In the genomic region with DNA sequence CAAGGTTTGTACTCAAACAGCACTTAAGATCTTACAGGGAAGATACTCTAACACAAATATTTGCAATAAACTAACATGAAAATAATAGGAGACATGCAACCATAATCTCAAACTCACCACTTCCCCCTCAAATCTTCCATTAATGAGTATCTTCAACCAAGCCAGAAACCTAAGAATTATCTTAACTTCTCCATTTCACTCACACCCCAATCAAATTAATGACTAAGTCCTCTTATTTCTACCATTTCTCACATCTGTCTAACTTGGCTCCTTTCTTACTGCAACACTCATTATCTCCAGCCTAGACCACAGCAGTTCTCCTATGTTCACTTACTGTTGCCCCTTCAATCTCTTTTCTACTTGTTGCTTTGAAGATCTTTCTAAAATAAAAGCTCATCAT, we compare ENCODE assay signal across 20 cellular contexts. TPM values are rescaled to one million over a fixed set of nuclear protein-coding genes. Genes with fewer than 3 reads are reported as not detected.
DNase-seq lines count a peak whose midpoint lies in the region; ATAC-seq, FAIRE-seq and TF ChIP-seq lines count a peak whose summit lies in the region.
"Had no signal": no experiment of that assay in that cellular context is flagged by ENCODE, and none has a peak within 500 bp of the region (broad histone marks: within the 10 kb centered on the region; RNA-seq: fewer than 3 reads in every experiment).

No MANE protein-coding gene starts in this region.

- H3K4me1 Mint-ChIP-seq in activated T-cell treated with anti-CD3 and anti-CD28 coated beads, Interleukin-2, amount 50 U/mL, for 72 hours (ENCODE audit: low read depth), result no peaks in the 10 kb centered on the region
- H3K4me1 Mint-ChIP-seq in activated B cell treated with CpG ODN at 0.5 μM for 24 hours (peaks cover 21% of the 10 kb centered on the region), naive B cell (peaks cover 14 to 30% (median 15%) of the 10 kb centered on the region in 3 donors)

- H3K27ac Mint-ChIP-seq in activated T-cell treated with anti-CD3 and anti-CD28 coated beads, Interleukin-2, amount 50 U/mL, for 72 hours, result peak overlapping the region; percentile 0
- peak overlapping the region; percentile 5 for H3K27ac Mint-ChIP-seq in activated B cell treated with CpG ODN at 0.5 μM for 24 hours
- H3K27ac Mint-ChIP-seq in naive B cell, result peak overlapping the region in 4 of 6 donors; percentile 4 to 62 (median 32)

- no peak for TF ChIP-seq CTCF in activated B cell treated with CpG ODN at 0.5 μM for 24 hours (IDR thresholded peaks at IDR 0.05)

- no peak for DNase-seq in activated T-cell treated with anti-CD3 and anti-CD28 coated beads, Interleukin-2, amount 50 U/mL, for 72 hours
- no peak for DNase-seq in activated T-cell treated with anti-CD3 and anti-CD28 coated beads, Interleukin-2, amount 50 U/mL, for 48 hours
- DNase-seq in GM12891 (ENCODE audit: insufficient read length, low spot score) (no peak), activated B cell treated with CpG ODN at 0.5 μM for 24 hours (no peak), naive B cell (no peak), putamen (ENCODE audit: low spot score) (no peak), NCI-H510A (lab: John Stamatoyannopoulos, UW) (no peak)
- DNase-seq: Calu3; CD4-positive, alpha-beta memory T cell; DMS53; GM23248; HCEC 1CT; KG1; NCI-H1417; NCI-H187; NCI-H226; NCI-H526 had no signal

- TF ChIP-seq POLR2A in GM12891 (IDR thresholded peaks at IDR 0.05; ENCODE audit: low read depth, low read length), result no peak

- H3K9me3 Mint-ChIP-seq in activated T-cell treated with anti-CD3 and anti-CD28 coated beads, Interleukin-2, amount 50 U/mL, for 72 hours, result no peaks in the 10 kb centered on the region
- H3K9me3 Mint-ChIP-seq in activated B cell treated with CpG ODN at 0.5 μM for 24 hours, result no peaks in the 10 kb centered on the region
- H3K9me3 Mint-ChIP-seq in naive B cell, result no peaks in the 10 kb centered on the region
- H3K9me3 Mint-ChIP-seq: CD4-positive, alpha-beta memory T cell had no signal

- intact Hi-C loops in activated B cell treated with CpG ODN at 0.5 μM for 24 hours (cut with micrococcal nuclease), result no loop called here

- CTCF ChIA-PET in activated B cell treated with CpG ODN at 0.5 μM for 24 hours (lab: Charles Lee), result interaction anchor here (0.7 kb wide), 1 partner anchor 145 kb away, joined by 3 read pairs; no protein-coding TSS in a partner anchor

- no peaks in the 10 kb centered on the region for H3K27me3 Mint-ChIP-seq in activated T-cell treated with anti-CD3 and anti-CD28 coated beads, Interleukin-2, amount 50 U/mL, for 72 hours (ENCODE audit: low read depth)
- no peaks in the 10 kb centered on the region for H3K27me3 Mint-ChIP-seq in activated B cell treated with CpG ODN at 0.5 μM for 24 hours
- no peaks in the 10 kb centered on the region for H3K27me3 Mint-ChIP-seq in naive B cell
- H3K27me3 Mint-ChIP-seq: CD4-positive, alpha-beta memory T cell had no signal

- POLR2A ChIA-PET in activated B cell treated with CpG ODN at 0.5 μM for 24 hours (lab: Charles Lee), result interaction anchor here (1.3 kb wide), 1 partner anchor 11 kb away, joined by 8 read pairs; a partner anchor contains a TSS

- FAIRE-seq in GM12891 (lab: Jason Lieb, UNC), result no peak
- FAIRE-seq: A549, HepG2 had no signal

- H3K4me3 Mint-ChIP-seq in activated T-cell treated with anti-CD3 and anti-CD28 coated beads, Interleukin-2, amount 50 U/mL, for 72 hours, result no peak overlapping the region
- H3K4me3 Mint-ChIP-seq in activated B cell treated with CpG ODN at 0.5 μM for 24 hours (no peak overlapping the region), naive B cell (no peak overlapping the region)

- ATAC-seq in activated T-cell treated with anti-CD3 and anti-CD28 coated beads, Interleukin-2, amount 50 U/mL, for 72 hours (replicated peaks in 1 of 2), result peak in 1 of 2 donors; percentile 28
- peak; percentile 62 for ATAC-seq in activated B cell treated with CpG ODN at 0.5 μM for 24 hours (ENCODE audit: low read depth)
- ATAC-seq in naive B cell (ENCODE audit: low read depth in 2 of 2), result peak; percentile 21 to 49
- no peak for ATAC-seq in GM21515 (IDR thresholded peaks at IDR 0.05; ENCODE audit: unreplicated experiment)
- ATAC-seq: A549, HepG2 had no signal

- H3K36me3 Mint-ChIP-seq in activated T-cell treated with anti-CD3 and anti-CD28 coated beads, Interleukin-2, amount 50 U/mL, for 72 hours (ENCODE audit: insufficient read depth in 2 of 2), result peaks cover 3 to 8% of the 10 kb centered on the region in 2 donors
- H3K36me3 Mint-ChIP-seq in activated B cell treated with CpG ODN at 0.5 μM for 24 hours (ENCODE audit: low read depth) (peaks cover 62% of the 10 kb centered on the region), naive B cell (peaks cover 10 to 24% of the 10 kb centered on the region in 2 donors)

TF ChIP-seq in GM12891, 5 proteins besides CTCF, POLR2A, EP300 and RAD21:
- TF ChIP-seq PAX5 (IDR thresholded peaks at IDR 0.05; ENCODE audit: insufficient read depth, low read length, severe bottlenecking) (no peak), SPI1 (IDR thresholded peaks at IDR 0.05; ENCODE audit: low read depth, low read length) (0 out of 2 replicates have a peak, but pooled peaks have one; percentile 20)
TF ChIP-seq in GM12891: peak in this region for 1.

RNA-seq across cellular contexts. Expression of a gene that starts 10.4 kb away (rescaled TPM):
- 10 to 100 TPM; 19.9 to 28.4 TPM for total RNA-seq in activated T-cell treated with anti-CD3 and anti-CD28 coated beads, Interleukin-2, amount 50 U/mL, for 72 hours
- 5.2 TPM for polyA plus RNA-seq in GM12891 (2012; ENCODE audit: low read depth, missing spikeins)
- total RNA-seq in activated B cell treated with CpG ODN at 0.5 μM for 24 hours, result 16.3 and 19.7 TPM in 2 replicates
- 10 to 100 TPM in 5 of 6 donors, 1 to 10 TPM in 1; 7.8 to 21.2 (median 18.9) TPM for polyA plus RNA-seq in naive B cell (ENCODE audit: low read depth in 6 of 6)

RNA-seq across cellular contexts. Expression of a gene that starts 27.1 kb away (rescaled TPM):
- total RNA-seq in activated T-cell treated with anti-CD3 and anti-CD28 coated beads, Interleukin-2, amount 50 U/mL, for 72 hours, result 1 to 10 TPM; 5.2 to 6.1 TPM
- 0.54 TPM for polyA plus RNA-seq in GM12891 (2012; ENCODE audit: low read depth, missing spikeins)
- 3.3 and 3.5 TPM in 2 replicates for total RNA-seq in activated B cell treated with CpG ODN at 0.5 μM for 24 hours
- polyA plus RNA-seq in naive B cell (ENCODE audit: low read depth in 6 of 6), result under 1 TPM in 5 of 6 donors, not detected in 1; 0.26 to 0.81 (median 0.55) TPM
